Comparison of ENCODE assay signal across 23 cellular contexts in genomic region chr9:86550411-86550810, GRCh38.
DNase-seq lines count a peak whose midpoint lies in the region; ATAC-seq and TF ChIP-seq lines count a peak whose summit lies in the region.
"Had no signal": no experiment of that assay in that cellular context is flagged by ENCODE, and none has a peak within 500 bp of the region (broad histone marks: within the 10 kb centered on the region; RNA-seq: fewer than 3 reads in every experiment).

No MANE protein-coding gene starts in this region.

- POLR2A ChIA-PET in MCF 10A (lab: Yijun Ruan, JAX): interaction anchor here (0.7 to 1.3 kb wide), 3 partner anchors 20 to 826 kb away, joined by 3 read pairs; no protein-coding TSS in a partner anchor

- intact Hi-C loops in MCF 10A (cut with micrococcal nuclease): no loop called here
- intact Hi-C loops in breast epithelium (cut with DNase I; ENCODE audit: low total_unique reads): no loop called here
- intact Hi-C loops in right cardiac atrium (cut with DNase I): no loop called here

- H3K9me3 Mint-ChIP-seq in MCF 10A (ENCODE audit: unreplicated experiment): no peaks in the 10 kb centered on the region
- H3K9me3 Mint-ChIP-seq: dendritic cell treated with granulocyte-macrophage colony-stimulating factor and Interleukin-4, amounts not matched to agents 40 ng/mL and 50 ng/mL, for 4 days; H9 had no signal

- WGBS in right cardiac atrium: 85% methylated on average over 2 of the region's 2 CpGs
- WGBS in gastroesophageal sphincter (ENCODE audit: low coverage in 1 of 2), 2 donors: 94% methylated on average over 2 of the region's 2 CpGs; no CpG with 5 or more reads in 1 of the 2 donors

- no peaks in the 10 kb centered on the region for H3K36me3 ChIP-seq in breast epithelium
- no peaks in the 10 kb centered on the region for H3K36me3 ChIP-seq in gastroesophageal sphincter
- H3K36me3 ChIP-seq: lower lobe of right lung, thyroid gland had no signal

- H3K4me3 Mint-ChIP-seq in MCF 10A (ENCODE audit: unreplicated experiment): no peak overlapping the region
- H3K4me3 Mint-ChIP-seq: dendritic cell treated with granulocyte-macrophage colony-stimulating factor and Interleukin-4, amounts not matched to agents 40 ng/mL and 50 ng/mL, for 4 days; H9; WTC11 had no signal

- no peak overlapping the region for H3K27ac Mint-ChIP-seq in MCF 10A (ENCODE audit: low read depth, unreplicated experiment)
- H3K27ac Mint-ChIP-seq: dendritic cell treated with granulocyte-macrophage colony-stimulating factor and Interleukin-4, amounts not matched to agents 40 ng/mL and 50 ng/mL, for 4 days; H9; WTC11 had no signal

- H3K27me3 ChIP-seq in breast epithelium: no peaks in the 10 kb centered on the region
- no peaks in the 10 kb centered on the region for H3K27me3 ChIP-seq in right cardiac atrium (ENCODE audit: control insufficient read depth, insufficient read depth)
- no peaks in the 10 kb centered on the region for H3K27me3 ChIP-seq in gastroesophageal sphincter
- H3K27me3 ChIP-seq: thyroid gland had no signal

- ATAC-seq in HG03045 (IDR thresholded peaks at IDR 0.05; ENCODE audit: unreplicated experiment): no peak
- no peak for ATAC-seq in right cardiac atrium
- ATAC-seq in gastroesophageal sphincter: no peak
- ATAC-seq in GM18520 (IDR thresholded peaks at IDR 0.05; ENCODE audit: unreplicated experiment): no peak
- ATAC-seq: lower lobe of right lung; stimulated activated naive CD8-positive, alpha-beta T cell treated with anti-CD3 and anti-CD28 coated beads, Interleukin-15, Interleukin-2, amounts not matched to agents 100 U/mL and 50 U/mL, for 24 hours; WTC11 had no signal

- CTCF ChIA-PET in MCF 10A (lab: Yijun Ruan, JAX): interaction anchor here (1.0 kb wide), 1 partner anchor 32 kb away, joined by 3 read pairs; no protein-coding TSS in a partner anchor

- peak; percentile 20 for DNase-seq in MCF 10A (ENCODE audit: unreplicated experiment)
- no peak for DNase-seq in breast epithelium (ENCODE audit: low spot score in 2 of 2)
- DNase-seq in amniotic epithelial cell (ENCODE audit: low read depth): peak; percentile 80
- DNase-seq in foreskin fibroblast: peak; percentile 76 to 79
- no peak for DNase-seq in right cardiac atrium
- DNase-seq: activated CD4-positive, alpha-beta T cell treated with anti-CD3 and anti-CD28 coated beads, Interleukin-2, amount 50 U/mL, for 4 hours; H9; hypothalamus; lower lobe of right lung; MV-4-11; NCI-H1694 treated with DMSO at 0.1 percent for 48 hours; NCI-H69; RPMI8226; stimulated activated CD4-positive, alpha-beta T cell treated with anti-CD3 and anti-CD28 coated beads, Interleukin-2, amount 100 ng/mL, for 48 hours; stimulated activated naive CD8-positive, alpha-beta T cell treated with anti-CD3 and anti-CD28 coated beads, Interleukin-15, Interleukin-2, amounts not matched to agents 100 U/mL and 50 U/mL, for 24 hours; thyroid gland had no signal

- no peaks in the 10 kb centered on the region for H3K4me1 Mint-ChIP-seq in MCF 10A (ENCODE audit: insufficient read depth, unreplicated experiment)

- H3K36me3 Mint-ChIP-seq in MCF 10A (ENCODE audit: insufficient read depth, unreplicated experiment): no peaks in the 10 kb centered on the region

- TF ChIP-seq CTCF in MCF 10A (IDR thresholded peaks at IDR 0.05; ENCODE audit: unreplicated experiment) (no peak), breast epithelium (IDR thresholded peaks at IDR 0.05) (no peak), foreskin fibroblast (IDR thresholded peaks at IDR 0.05; ENCODE audit: low read depth, low read length) (no peak), gastroesophageal sphincter (IDR thresholded peaks at IDR 0.05) (no peak)

- TF ChIP-seq EP300 in gastroesophageal sphincter (IDR thresholded peaks at IDR 0.05): no peak

- no peak for TF ChIP-seq POLR2A in breast epithelium (IDR thresholded peaks at IDR 0.05)
- no peak for TF ChIP-seq POLR2A in gastroesophageal sphincter (IDR thresholded peaks at IDR 0.05)

- peaks cover 8% of the 10 kb centered on the region for H3K27me3 Mint-ChIP-seq in MCF 10A (ENCODE audit: insufficient read depth, unreplicated experiment)
- H3K27me3 Mint-ChIP-seq: dendritic cell treated with granulocyte-macrophage colony-stimulating factor and Interleukin-4, amounts not matched to agents 40 ng/mL and 50 ng/mL, for 4 days had no signal

- H3K9me3 ChIP-seq in breast epithelium: no peaks in the 10 kb centered on the region
- no peaks in the 10 kb centered on the region for H3K9me3 ChIP-seq in right cardiac atrium (ENCODE audit: control insufficient read depth, low read length)
- H3K9me3 ChIP-seq in gastroesophageal sphincter: no peaks in the 10 kb centered on the region
- H3K9me3 ChIP-seq: lower lobe of right lung, thyroid gland had no signal

- H3K4me1 ChIP-seq in breast epithelium: no peaks in the 10 kb centered on the region
- H3K4me1 ChIP-seq in right cardiac atrium (ENCODE audit: control insufficient read depth, insufficient read depth, low read length): no peaks in the 10 kb centered on the region
- no peaks in the 10 kb centered on the region for H3K4me1 ChIP-seq in gastroesophageal sphincter
- H3K4me1 ChIP-seq: lower lobe of right lung, thyroid gland had no signal

- H3K4me3 ChIP-seq in breast epithelium (no peak overlapping the region), foreskin fibroblast (ENCODE audit: low read depth in 1 of 2, low read length in 2 of 2) (no peak overlapping the region), right cardiac atrium (ENCODE audit: low read length) (no peak overlapping the region), gastroesophageal sphincter (no peak overlapping the region)
- H3K4me3 ChIP-seq: lower lobe of right lung, thyroid gland had no signal

- H3K27ac ChIP-seq in breast epithelium (no peak overlapping the region), right cardiac atrium (ENCODE audit: low read length) (no peak overlapping the region), gastroesophageal sphincter (no peak overlapping the region)
- H3K27ac ChIP-seq: 22Rv1, KMS-11, lower lobe of right lung, thyroid gland had no signal

- BruUV-seq in MCF 10A (replicated peaks; lab: Mats Ljungman, UMichigan): no TSS peak

Comparison
In these comparisons a context has a peak if more than half of its experiments do, and no peak if none do; other contexts are left out.
1. DNase-seq: peak in MCF 10A (single experiment), amniotic epithelial cell (single experiment) and foreskin fibroblast (2 of 2); none in breast epithelium (0 of 2) and right cardiac atrium (0 of 3).